ENCODE assay signal across 13 cellular contexts in genomic region chr17:37802712-37803416, GRCh38. TPM values are rescaled to one million over a fixed set of nuclear protein-coding genes. Genes with fewer than 3 reads are reported as not detected.
DNase-seq lines count a peak whose midpoint lies in the region; ATAC-seq and TF ChIP-seq lines count a peak whose summit lies in the region.
"Had no signal": no experiment of that assay in that cellular context is flagged by ENCODE, and none has a peak within 500 bp of the region (broad histone marks: within the 10 kb centered on the region; RNA-seq: fewer than 3 reads in every experiment).

No MANE protein-coding gene starts in this region.

- H3K9me3 ChIP-seq in BE2C (no peaks in the 10 kb centered on the region), osteoblast (ENCODE audit: low read depth, low read length) (no peaks in the 10 kb centered on the region)
- H3K9me3 ChIP-seq: Caco-2, vagina had no signal

- H3K36me3 ChIP-seq in BE2C (no peaks in the 10 kb centered on the region), osteoblast (ENCODE audit: insufficient read depth, low read length) (no peaks in the 10 kb centered on the region)
- H3K36me3 ChIP-seq: vagina had no signal

- ATAC-seq in HG03571 (IDR thresholded peaks at IDR 0.05; ENCODE audit: unreplicated experiment) (no peak), GM18867 (IDR thresholded peaks at IDR 0.05; ENCODE audit: unreplicated experiment) (no peak)
- ATAC-seq: natural killer cell had no signal

- no peaks in the 10 kb centered on the region for H4K20me1 ChIP-seq in osteoblast (ENCODE audit: insufficient read depth, low read length)

- no peak overlapping the region for H3K27ac ChIP-seq in osteoblast (ENCODE audit: low read depth, low read length)
- no peak overlapping the region for H3K27ac ChIP-seq in coronary artery
- H3K27ac ChIP-seq: vagina had no signal

- DNase-seq in BE2C (peak; percentile 29), NCI-H226 (peak; percentile 53), fibroblast of the aortic adventitia (ENCODE audit: low read depth) (peak; percentile 71), osteoblast (ENCODE audit: insufficient read length, low spot score, missing footprints) (peak; percentile 89), GM20000 (ENCODE audit: low spot score) (no peak), coronary artery (ENCODE audit: low spot score) (no peak)
- DNase-seq: activated naive CD8-positive, alpha-beta T cell treated with anti-CD3 and anti-CD28 coated beads, Interleukin-2, amount 10 ng/mL, durations not matched to agents 7 days and 5 days; Caco-2; natural killer cell had no signal

- no peaks in the 10 kb centered on the region for H3K4me1 ChIP-seq in BE2C
- peaks cover 11% of the 10 kb centered on the region for H3K4me1 ChIP-seq in osteoblast (ENCODE audit: insufficient read depth, low read length)
- H3K4me1 ChIP-seq: Caco-2, vagina had no signal

- H3K4me2 ChIP-seq in osteoblast (ENCODE audit: insufficient read depth, low read length) = peak overlapping the region; percentile 41

- no peaks in the 10 kb centered on the region for H3K79me2 ChIP-seq in osteoblast (ENCODE audit: insufficient read depth, low read length)

- H3K4me3 ChIP-seq in BE2C (ENCODE audit: low read depth, low read length) (no peak overlapping the region), fibroblast of the aortic adventitia (ENCODE audit: low read depth, low read length) (no peak overlapping the region), osteoblast (ENCODE audit: insufficient read depth, low read length) (no peak overlapping the region), coronary artery (no peak overlapping the region)
- H3K4me3 ChIP-seq: vagina had no signal

- TF ChIP-seq CTCF in BE2C (IDR thresholded peaks at IDR 0.05; ENCODE audit: low read depth, low read length) (no peak), fibroblast of the aortic adventitia (IDR thresholded peaks at IDR 0.05; ENCODE audit: insufficient read depth, low read length) (no peak), osteoblast (IDR thresholded peaks at IDR 0.05; ENCODE audit: extremely low read depth, low read depth, low read length) (no peak), GM20000 (IDR thresholded peaks at IDR 0.05; ENCODE audit: extremely low read depth, missing control alignments) (no peak), coronary artery (IDR thresholded peaks at IDR 0.05) (no peak)

- H3K27me3 ChIP-seq in BE2C = peaks cover 11% of the 10 kb centered on the region; the same call in 1 of the 2 replicates
- H3K27me3 ChIP-seq in osteoblast (ENCODE audit: insufficient read depth, low read length) = peaks cover 3% of the 10 kb centered on the region
- H3K27me3 ChIP-seq: vagina had no signal

- no peak overlapping the region for H2AFZ ChIP-seq in osteoblast (ENCODE audit: low read length)

RNA-seq across cellular contexts. Expression of gene HNF1B, which starts 58.0 kb away (rescaled TPM):
- polyA plus RNA-seq in BE2C (2012; ENCODE audit: insufficient read depth, insufficient read length, low read depth) = not detected
- total RNA-seq in fibroblast of the aortic adventitia (ENCODE audit: low replicate concordance) = not detected in 2 replicates
- total RNA-seq in osteoblast = not detected in 2 replicates
- total RNA-seq: natural killer cell, OCI-LY7, vagina had no signal

Comparison
In these comparisons a context has a peak if more than half of its experiments do, and no peak if none do; other contexts are left out.
1. DNase-seq: peak in BE2C (single experiment), NCI-H226 (single experiment), fibroblast of the aortic adventitia (single experiment) and osteoblast (single experiment); none in GM20000 (single experiment) and coronary artery (single experiment).